26 cellular contexts compared by ENCODE assay signal in genomic region chr9:85872444-85872843, GRCh38.
"Had no signal": no experiment of that assay in that cellular context is flagged by ENCODE, and none has a peak within 500 bp of the region (broad histone marks: within the 10 kb centered on the region; RNA-seq: fewer than 3 reads in every experiment).

No MANE protein-coding gene starts in this region.

- H3K27me3 ChIP-seq: gastroesophageal sphincter, heart left ventricle, hepatocyte, left lung, ovary, sigmoid colon, stomach, thyroid gland had no signal

- H3K4me3 Mint-ChIP-seq: naive thymus-derived CD4-positive, alpha-beta T cell; nephron; stimulated activated effector memory CD8-positive, alpha-beta T cell treated with anti-CD3 and anti-CD28 coated beads, Interleukin-12 subunit alpha, Interleukin-12 subunit beta, amount 100 ng/mL, for 72 hours had no signal

- H3K36me3 ChIP-seq: gastroesophageal sphincter, heart left ventricle, left lung, ovary, sigmoid colon, stomach, thyroid gland had no signal

- DNase-seq: dermis blood vessel endothelial cell; effector memory CD8-positive, alpha-beta T cell; foreskin keratinocyte; heart left ventricle; left cardiac atrium; left lung; mesenchymal stem cell; midbrain; naive thymus-derived CD4-positive, alpha-beta T cell; occipital lobe; ovary; posterior cingulate gyrus; psoas muscle; right cardiac atrium; sigmoid colon; stimulated activated CD4-positive, alpha-beta T cell treated with anti-CD3 and anti-CD28 coated beads, Interleukin-2, amount 100 ng/mL, for 24 hours; stimulated activated CD4-positive, alpha-beta T cell treated with anti-CD3 and anti-CD28 coated beads, Interleukin-4, amount 100 ng/mL, for 24 hours; stimulated activated naive CD4-positive, alpha-beta T cell treated with Interleukin-2 at 50 U/mL for 16 hours; stomach; thyroid gland; trophoblast cell had no signal

- H3K79me2 ChIP-seq: hepatocyte had no signal

- H3K36me3 Mint-ChIP-seq: stimulated activated effector memory CD8-positive, alpha-beta T cell treated with anti-CD3 and anti-CD28 coated beads, Interleukin-12 subunit alpha, Interleukin-12 subunit beta, amount 100 ng/mL, for 72 hours had no signal

- H3K27ac ChIP-seq: coronary artery, foreskin keratinocyte, gastroesophageal sphincter, heart left ventricle, hepatocyte, left lung, ovary, psoas muscle, sigmoid colon, stomach, thyroid gland had no signal

- H3K4me3 ChIP-seq: coronary artery, gastroesophageal sphincter, heart left ventricle, hepatocyte, left lung, ovary, psoas muscle, sigmoid colon, stomach, thyroid gland had no signal

- ATAC-seq: effector memory CD8-positive, alpha-beta T cell; foreskin keratinocyte; gastroesophageal sphincter; heart left ventricle; left cardiac atrium; left lung; naive thymus-derived CD4-positive, alpha-beta T cell; psoas muscle; right cardiac atrium; stimulated activated effector memory CD8-positive, alpha-beta T cell treated with anti-CD3 and anti-CD28 coated beads, Interleukin-12 subunit alpha, Interleukin-12 subunit beta, amount 100 ng/mL, for 72 hours had no signal

- H3K9me3 ChIP-seq: gastroesophageal sphincter, left lung, ovary, psoas muscle, sigmoid colon, stomach, thyroid gland had no signal

- H3K4me1 ChIP-seq: foreskin keratinocyte, heart left ventricle, left lung, psoas muscle, stomach, thyroid gland had no signal

- H3K27me3 Mint-ChIP-seq: effector memory CD8-positive, alpha-beta T cell had no signal

- H3K4me2 ChIP-seq: hepatocyte had no signal

- H3K9me3 Mint-ChIP-seq: effector memory CD8-positive, alpha-beta T cell; nephron had no signal

- H3K4me1 Mint-ChIP-seq: nephron had no signal
